Comparison of ENCODE assay signal across 9 cellular contexts in genomic region chr6:154457881-154458284, GRCh38. TPM values are rescaled to one million over a fixed set of nuclear protein-coding genes. Genes with fewer than 3 reads are reported as not detected.
A peak's percentile ranks its signal among the peaks of the same experiment; 100 is the strongest.
DNase-seq lines count a peak whose midpoint lies in the region; ATAC-seq lines count a peak whose summit lies in the region.
"Had no signal": no experiment of that assay in that cellular context is flagged by ENCODE, and none has a peak within 500 bp of the region (broad histone marks: within the 10 kb centered on the region; RNA-seq: fewer than 3 reads in every experiment).

No MANE protein-coding gene starts in this region.

- WGBS in esophagus, 2 donors, result 47 to 51% methylated on average over 5 of the region's 5 CpGs

- H3K4me1 ChIP-seq in esophagus (ENCODE audit: control insufficient read depth in 2 of 2, insufficient read depth in 2 of 2, low read length in 1 of 2) (no peaks in the 10 kb centered on the region), stomach smooth muscle (ENCODE audit: control insufficient read depth, insufficient read depth, low read length) (peaks cover 45% of the 10 kb centered on the region)

- no peaks in the 10 kb centered on the region for H3K27me3 Mint-ChIP-seq in activated CD8-positive, alpha-beta T cell treated with anti-CD3 and anti-CD28 coated beads, Interleukin-2, amount 10 ng/mL, durations not matched to agents 7 days and 5 days (ENCODE audit: low read depth)

- CTCF ChIA-PET in activated CD8-positive, alpha-beta T cell treated with anti-CD3 and anti-CD28 coated beads, Interleukin-2, amount 10 ng/mL, durations not matched to agents 7 days and 5 days (lab: Charles Lee), result no interaction called here

- H3K4me1 Mint-ChIP-seq in activated CD8-positive, alpha-beta T cell treated with anti-CD3 and anti-CD28 coated beads, Interleukin-2, amount 10 ng/mL, durations not matched to agents 7 days and 5 days (ENCODE audit: low read depth), result no peaks in the 10 kb centered on the region

- H3K4me3 Mint-ChIP-seq in activated CD8-positive, alpha-beta T cell treated with anti-CD3 and anti-CD28 coated beads, Interleukin-2, amount 10 ng/mL, durations not matched to agents 7 days and 5 days, result no peak overlapping the region

- H3K9me3 ChIP-seq in esophagus (ENCODE audit: control insufficient read depth in 2 of 2, insufficient read depth in 1 of 2, low read depth in 1 of 2, low read length in 1 of 2) (no peaks in the 10 kb centered on the region), stomach smooth muscle (ENCODE audit: control insufficient read depth in 2 of 2, low read length in 2 of 2) (no peaks in the 10 kb centered on the region)
- H3K9me3 ChIP-seq: testis had no signal

- POLR2A ChIA-PET in activated CD8-positive, alpha-beta T cell treated with anti-CD3 and anti-CD28 coated beads, Interleukin-2, amount 10 ng/mL, durations not matched to agents 7 days and 5 days (lab: Charles Lee), result no interaction called here

- H3K36me3 ChIP-seq in esophagus (ENCODE audit: control insufficient read depth in 2 of 2, insufficient read depth in 2 of 2, low read length in 1 of 2) (no peaks in the 10 kb centered on the region), stomach smooth muscle (ENCODE audit: control insufficient read depth in 2 of 2, insufficient read depth in 2 of 2, low read length in 2 of 2) (no peaks in the 10 kb centered on the region)

- H3K27me3 ChIP-seq in esophagus (ENCODE audit: control insufficient read depth in 1 of 2, insufficient read depth in 2 of 2, low read length in 2 of 2) (no peaks in the 10 kb centered on the region), stomach smooth muscle (ENCODE audit: control insufficient read depth in 1 of 2, insufficient read depth in 2 of 2, low read length in 2 of 2) (no peaks in the 10 kb centered on the region)
- H3K27me3 ChIP-seq: testis had no signal

- no peak overlapping the region for H3K27ac Mint-ChIP-seq in activated CD8-positive, alpha-beta T cell treated with anti-CD3 and anti-CD28 coated beads, Interleukin-2, amount 10 ng/mL, durations not matched to agents 7 days and 5 days

- H3K9ac ChIP-seq in stomach smooth muscle (ENCODE audit: low read length in 2 of 2), result no peak overlapping the region

- H3K36me3 Mint-ChIP-seq in activated CD8-positive, alpha-beta T cell treated with anti-CD3 and anti-CD28 coated beads, Interleukin-2, amount 10 ng/mL, durations not matched to agents 7 days and 5 days (ENCODE audit: low read depth), result no peaks in the 10 kb centered on the region

- DNase-seq in NCI-H1092 treated with DMSO at 0.1 percent for 48 hours (lab: John Stamatoyannopoulos, UW) (peak; percentile 85), NCI-H774 (lab: John Stamatoyannopoulos, UW) (peak; percentile 98), cerebellar nuclear complex (lab: John Stamatoyannopoulos, UW) (no peak)
- DNase-seq in activated CD8-positive, alpha-beta T cell treated with anti-CD3 and anti-CD28 coated beads, Interleukin-2, amount 10 ng/mL, durations not matched to agents 7 days and 5 days, result no peak
- DNase-seq: NK-92 treated with Interleukin-12 subunit alpha and Interleukin-12 subunit beta, amount 100 ng/mL, for 24 hours; testis had no signal

- ATAC-seq in activated CD8-positive, alpha-beta T cell treated with anti-CD3 and anti-CD28 coated beads, Interleukin-2, amount 10 ng/mL, durations not matched to agents 7 days and 5 days, result no peak
- no peak for ATAC-seq in HG02938 (IDR thresholded peaks at IDR 0.05; ENCODE audit: unreplicated experiment)

- peak overlapping the region; percentile 34 to 61 for H3K27ac ChIP-seq in esophagus (ENCODE audit: low read depth in 2 of 2, low read length in 1 of 2)
- H3K27ac ChIP-seq in stomach smooth muscle (ENCODE audit: low read length), result peak overlapping the region; percentile 82

- H3K4me3 ChIP-seq in esophagus (ENCODE audit: low read depth in 1 of 2, low read length in 2 of 2) (no peak overlapping the region), stomach smooth muscle (ENCODE audit: low read length in 2 of 2) (no peak overlapping the region)
- H3K4me3 ChIP-seq: testis had no signal

- H3K9me3 Mint-ChIP-seq in activated CD8-positive, alpha-beta T cell treated with anti-CD3 and anti-CD28 coated beads, Interleukin-2, amount 10 ng/mL, durations not matched to agents 7 days and 5 days (ENCODE audit: insufficient read depth), result no peaks in the 10 kb centered on the region

RNA-seq across cellular contexts. Expression of gene CNKSR3, which starts 52.6 kb away (rescaled TPM):
- 10 to 100 TPM; 12.0 to 12.9 TPM for polyA plus RNA-seq in esophagus
- not detected for total RNA-seq in activated CD8-positive, alpha-beta T cell treated with anti-CD3 and anti-CD28 coated beads, Interleukin-2, amount 10 ng/mL, durations not matched to agents 7 days and 5 days

Comparison
In these comparisons a context has a peak if more than half of its experiments do, and no peak if none do; other contexts are left out.
1. DNase-seq: peak in NCI-H1092 treated with DMSO at 0.1 percent for 48 hours (single experiment) and NCI-H774 (single experiment); none in cerebellar nuclear complex (0 of 2) and activated CD8-positive, alpha-beta T cell treated with anti-CD3 and anti-CD28 coated beads, Interleukin-2, amount 10 ng/mL, durations not matched to agents 7 days and 5 days (single experiment).